In the genomic region with DNA sequence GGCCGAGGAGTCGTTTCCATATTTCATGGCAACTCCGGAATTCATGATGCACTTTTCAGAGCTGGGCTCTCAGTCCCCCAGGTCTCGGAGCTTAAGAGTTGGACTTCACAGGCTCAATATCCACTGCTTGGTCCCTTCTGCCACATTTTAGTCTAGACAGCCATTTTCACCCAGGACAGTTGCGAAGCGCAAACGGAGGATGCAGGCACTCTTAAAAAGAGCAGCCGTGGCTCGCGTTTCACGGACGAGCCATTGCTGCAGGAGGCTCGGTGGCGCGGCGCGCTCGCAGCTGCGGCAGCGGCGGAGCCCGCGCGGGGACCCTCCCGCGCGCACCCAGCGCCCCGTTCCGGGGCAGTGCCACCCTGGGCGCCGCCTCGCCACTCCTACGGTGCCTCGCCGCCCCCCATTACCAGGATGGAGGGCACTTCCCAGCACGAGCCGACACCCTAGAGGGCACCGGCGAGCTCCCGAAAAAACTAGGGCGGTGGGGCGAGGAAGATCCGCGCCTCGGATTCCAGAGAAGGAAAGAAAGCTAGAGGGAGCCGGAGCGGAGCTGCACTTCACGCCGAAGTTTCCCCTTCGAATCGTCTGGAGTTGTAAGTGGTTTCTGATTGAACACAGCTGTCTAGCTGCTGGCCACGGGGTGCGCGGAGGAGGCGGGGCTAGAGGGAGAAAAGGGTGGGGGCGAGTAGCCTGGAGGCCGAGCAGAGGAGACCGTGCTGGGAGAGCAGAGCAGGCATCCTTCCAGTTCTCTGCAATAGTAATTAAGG, we compare ENCODE assay signal across 8 cellular contexts.
DNase-seq lines count a peak whose midpoint lies in the region; ATAC-seq, FAIRE-seq and TF ChIP-seq lines count a peak whose summit lies in the region.

No MANE protein-coding gene starts in this region.

- peak overlapping the region; percentile 65 for H3K9ac ChIP-seq in neuronal stem cell (ENCODE audit: low read depth, low read length, poor library complexity)

- POLR2A ChIA-PET in CD4-positive, alpha-beta T cell (lab: Charles Lee), result interaction anchor here (0.8 to 2.4 kb wide), 10 partner anchors 12 to 373 kb away, joined by 3 to 8 read pairs (median 5); a partner anchor contains a TSS

- peak; percentile 55 to 70 (median 63) for DNase-seq in CD4-positive, alpha-beta T cell
- DNase-seq in SJCRH30 (peak; percentile 94), frontal cortex (ENCODE audit: low spot score in 2 of 2) (peak; percentile 78 to 86), neuronal stem cell (ENCODE audit: low spot score) (peak; percentile 67), stromal cell of bone marrow (ENCODE audit: low read depth) (peak; percentile 84)
- peak; percentile 8 to 63 (median 20) for DNase-seq in activated naive CD4-positive, alpha-beta T cell (lab: John Stamatoyannopoulos, UW)

- H3K4me2 ChIP-seq in neuronal stem cell (ENCODE audit: insufficient read depth, low read length, poor library complexity, severe bottlenecking), result peak overlapping the region; percentile 82

- no peak overlapping the region for H4K91ac ChIP-seq in neuronal stem cell (ENCODE audit: low read depth, low read length, poor library complexity)

- H3K36me3 ChIP-seq in SJCRH30, result no peaks in the 10 kb centered on the region
- no peaks in the 10 kb centered on the region for H3K36me3 ChIP-seq in neuronal stem cell (replicated peaks in 1 of 2; ENCODE audit: control insufficient read depth in 2 of 2, insufficient read depth in 2 of 2, low read length in 2 of 2)

- peaks cover 16% of the 10 kb centered on the region for H3K4me1 Mint-ChIP-seq in CD4-positive, alpha-beta T cell (ENCODE audit: low read depth)

- H2BK12ac ChIP-seq in neuronal stem cell (ENCODE audit: low read length), result no peak overlapping the region

- no peak overlapping the region for H3K4ac ChIP-seq in neuronal stem cell (ENCODE audit: low read length)

- no peak overlapping the region for H2BK15ac ChIP-seq in neuronal stem cell (ENCODE audit: low read length)

- H3K79me1 ChIP-seq in neuronal stem cell (ENCODE audit: low read depth, low read length), result no peaks in the 10 kb centered on the region

- no peaks in the 10 kb centered on the region for H3K9me3 Mint-ChIP-seq in CD4-positive, alpha-beta T cell

- H3K14ac ChIP-seq in neuronal stem cell (ENCODE audit: low read length), result no peak overlapping the region

- ATAC-seq in CD4-positive, alpha-beta T cell (ENCODE audit: poor library complexity), result peak; percentile 87
- ATAC-seq in GM19452 (IDR thresholded peaks at IDR 0.05; ENCODE audit: unreplicated experiment) (peak; percentile 96), HG03565 (IDR thresholded peaks at IDR 0.05; ENCODE audit: unreplicated experiment) (peak; percentile 89)

- peak overlapping the region; percentile 47 for H3K27ac Mint-ChIP-seq in CD4-positive, alpha-beta T cell

- peaks cover 34% of the 10 kb centered on the region for H3K27me3 Mint-ChIP-seq in CD4-positive, alpha-beta T cell

- peaks cover 14% of the 10 kb centered on the region for H3K27me3 ChIP-seq in CD4-positive, alpha-beta T cell (ENCODE audit: control insufficient read depth, insufficient read depth, low read length)
- no peaks in the 10 kb centered on the region for H3K27me3 ChIP-seq in SJCRH30
- H3K27me3 ChIP-seq in neuronal stem cell (ENCODE audit: control insufficient read depth in 3 of 3, insufficient read depth in 3 of 3, low read depth in 1 of 3, low read length in 3 of 3), result peaks cover 0 to 20% (median 0%) of the 10 kb centered on the region in 3 experiments

- no peak for TF ChIP-seq CTCF in CD4-positive, alpha-beta T cell (IDR thresholded peaks at IDR 0.05)

- CTCF ChIA-PET in CD4-positive, alpha-beta T cell (lab: Charles Lee), result interaction anchor here (0.8 kb wide), 1 partner anchor 446 kb away, joined by 5 read pairs; no protein-coding TSS in a partner anchor

- H3K4me1 ChIP-seq in SJCRH30 (peaks cover 5% of the 10 kb centered on the region; the same call in 1 of the 2 replicates), neuronal stem cell (ENCODE audit: control insufficient read depth in 2 of 2, insufficient read depth in 1 of 2, low read depth in 1 of 2, low read length in 2 of 2) (peaks cover 13 to 18% of the 10 kb centered on the region in 2 donors)

- no peak overlapping the region for H3K23ac ChIP-seq in neuronal stem cell (ENCODE audit: low read depth, low read length, poor library complexity)

- no CpG with 5 or more reads among the region's 59 CpGs for WGBS in neuronal stem cell (ENCODE audit: extremely low coverage in 2 of 2, insufficient read length in 2 of 2, insufficient replicate concordance in 1 of 2), 2 donors

- intact Hi-C loops in CD4-positive, alpha-beta T cell (cut with DNase I, micrococcal nuclease), result loop anchor here in 1 of 2 experiments (10.0 kb wide), 1 partner anchor 270 kb away; no protein-coding TSS in a partner anchor

- no peaks in the 10 kb centered on the region for H3K36me3 Mint-ChIP-seq in CD4-positive, alpha-beta T cell (ENCODE audit: low read depth)

- H2BK5ac ChIP-seq in neuronal stem cell (ENCODE audit: low read length), result no peak overlapping the region

- H3K4me3 Mint-ChIP-seq in CD4-positive, alpha-beta T cell, result peak overlapping the region; percentile 94

- H3K27ac ChIP-seq in CD4-positive, alpha-beta T cell (ENCODE audit: low read depth, low read length), result no peak overlapping the region
- H3K27ac ChIP-seq in SJCRH30 (peak overlapping the region; percentile 56), neuronal stem cell (replicated peaks; ENCODE audit: low read length) (no peak overlapping the region)

- no peak for FAIRE-seq in frontal cortex (lab: Jason Lieb, UNC)

- H3K18ac ChIP-seq in neuronal stem cell (ENCODE audit: low read length), result peak overlapping the region; percentile 33

- H3K4me3 ChIP-seq in SJCRH30 (peak overlapping the region; percentile 69), neuronal stem cell (ENCODE audit: low read length in 2 of 2) (peak overlapping the region; percentile 58 to 84)

- no peak overlapping the region for H2AK5ac ChIP-seq in neuronal stem cell (ENCODE audit: low read depth, low read length)

- H2AFZ ChIP-seq in neuronal stem cell (ENCODE audit: low read length), result peak overlapping the region; percentile 95

- H3K9me3 ChIP-seq in CD4-positive, alpha-beta T cell (ENCODE audit: control insufficient read depth, low read length), result no peaks in the 10 kb centered on the region
- H3K9me3 ChIP-seq in SJCRH30 (replicated peaks) (no peaks in the 10 kb centered on the region), neuronal stem cell (replicated peaks in 1 of 2; ENCODE audit: control insufficient read depth in 2 of 2, insufficient read depth in 1 of 2, low read depth in 1 of 2, low read length in 2 of 2) (no peaks in the 10 kb centered on the region)

- H4K8ac ChIP-seq in neuronal stem cell (ENCODE audit: low read depth, low read length), result no peak overlapping the region

- H2BK120ac ChIP-seq in neuronal stem cell (ENCODE audit: low read depth, low read length), result no peak overlapping the region

Comparison
In these comparisons a context has a peak if more than half of its experiments do, and no peak if none do; other contexts are left out.
1. DNase-seq: peak in every context shown above with its lines; median percentile 94 in SJCRH30; 84 in stromal cell of bone marrow; 82 in frontal cortex; 67 in neuronal stem cell; 63 in CD4-positive, alpha-beta T cell; 20 in activated naive CD4-positive, alpha-beta T cell.